21 cellular contexts compared by ENCODE assay signal in genomic region chr6:9606435-9607134, GRCh38.
DNase-seq lines count a peak whose midpoint lies in the region; ATAC-seq and TF ChIP-seq lines count a peak whose summit lies in the region.
"Had no signal": no experiment of that assay in that cellular context is flagged by ENCODE, and none has a peak within 500 bp of the region (broad histone marks: within the 10 kb centered on the region; RNA-seq: fewer than 3 reads in every experiment).

No MANE protein-coding gene starts in this region.

- H3K27ac Mint-ChIP-seq in neural progenitor cell: no peak overlapping the region
- H3K27ac Mint-ChIP-seq: CD4-positive, CD25-positive, alpha-beta regulatory T cell had no signal

- H3K27ac ChIP-seq in neural progenitor cell: no peak overlapping the region
- H3K27ac ChIP-seq: SK-N-MC had no signal

- no peak overlapping the region for H3K4me3 Mint-ChIP-seq in neural progenitor cell
- H3K4me3 Mint-ChIP-seq: CD4-positive, CD25-positive, alpha-beta regulatory T cell had no signal

- H3K79me2 ChIP-seq in neural progenitor cell (ENCODE audit: low read depth): no peaks in the 10 kb centered on the region

- H3K4me1 Mint-ChIP-seq in neural progenitor cell: no peaks in the 10 kb centered on the region
- H3K4me1 Mint-ChIP-seq: CD4-positive, CD25-positive, alpha-beta regulatory T cell had no signal

- peak; percentile 42 for DNase-seq in ELF-1 (ENCODE audit: low read depth, low spot score)
- DNase-seq in iPS DF 4.7 (ENCODE audit: extremely low read depth, low spot score): peak; percentile 25
- peak; percentile 60 for DNase-seq in neural progenitor cell (ENCODE audit: low spot score)
- no peak for DNase-seq in germinal center (ENCODE audit: low spot score)
- no peak for DNase-seq in SKM-1 (lab: John Stamatoyannopoulos, UW; ENCODE audit: unreplicated experiment)
- DNase-seq: BE2C; CD4-positive, CD25-positive, alpha-beta regulatory T cell; COR-L47; DMS 273 treated with DMSO at 0.1 percent for 48 hours; KG1; NCI-H1105 treated with DMSO at 0.1 percent for 48 hours; NCI-H1694 treated with DMSO at 0.1 percent for 48 hours; NCI-H510A; NCI-H748 treated with DMSO at 0.1 percent for 48 hours; SHP77 had no signal

- no peaks in the 10 kb centered on the region for H3K9me3 Mint-ChIP-seq in neural progenitor cell

- no peaks in the 10 kb centered on the region for H3K36me3 Mint-ChIP-seq in neural progenitor cell
- H3K36me3 Mint-ChIP-seq: CD4-positive, CD25-positive, alpha-beta regulatory T cell had no signal

- ATAC-seq in SK-N-SH treated with all-trans-retinoic acid at 6 μM for 48 hours: 0 out of 3 replicates have a peak, but pooled peaks have one; percentile 22
- no peak for ATAC-seq in HG03159 (IDR thresholded peaks at IDR 0.05; ENCODE audit: unreplicated experiment)
- no peak for ATAC-seq in HG03439 (IDR thresholded peaks at IDR 0.05; ENCODE audit: unreplicated experiment)
- ATAC-seq: HepG2 had no signal

- no peaks in the 10 kb centered on the region for H3K36me3 ChIP-seq in neural progenitor cell
- H3K36me3 ChIP-seq: BE2C, HAP-1 had no signal

- no peaks in the 10 kb centered on the region for H4K20me1 ChIP-seq in neural progenitor cell (ENCODE audit: low read depth)

- H3K4me1 ChIP-seq in neural progenitor cell: peaks cover 12% of the 10 kb centered on the region
- H3K4me1 ChIP-seq: BE2C, HAP-1 had no signal

- no peak overlapping the region for H3K9ac ChIP-seq in neural progenitor cell

- peak overlapping the region; percentile 94 for H2AFZ ChIP-seq in neural progenitor cell (replicated peaks)

- TF ChIP-seq CTCF in neural progenitor cell (IDR thresholded peaks at IDR 0.05): no peak

- H3K4me3 ChIP-seq in neural progenitor cell: no peak overlapping the region
- H3K4me3 ChIP-seq: HAP-1, SK-N-MC had no signal

- H3K27me3 Mint-ChIP-seq in neural progenitor cell (ENCODE audit: insufficient read depth, low read depth): no peaks in the 10 kb centered on the region
- H3K27me3 Mint-ChIP-seq: CD4-positive, CD25-positive, alpha-beta regulatory T cell had no signal

- H3F3A ChIP-seq in neural progenitor cell (ENCODE audit: low read depth): peaks cover 9% of the 10 kb centered on the region

- peak overlapping the region; percentile 33 for H3K4me2 ChIP-seq in neural progenitor cell

- H3K27me3 ChIP-seq in neural progenitor cell: peaks cover 11% of the 10 kb centered on the region
- H3K27me3 ChIP-seq: BE2C had no signal

- no peaks in the 10 kb centered on the region for H3K9me3 ChIP-seq in neural progenitor cell (ENCODE audit: low read depth)
- H3K9me3 ChIP-seq: BE2C, HAP-1 had no signal

TF ChIP-seq in SK-N-SH treated with all-trans-retinoic acid at 6 μM for 48 hours, 23 proteins besides CTCF, POLR2A, EP300 and RAD21:
- TF ChIP-seq, protein P1, sequence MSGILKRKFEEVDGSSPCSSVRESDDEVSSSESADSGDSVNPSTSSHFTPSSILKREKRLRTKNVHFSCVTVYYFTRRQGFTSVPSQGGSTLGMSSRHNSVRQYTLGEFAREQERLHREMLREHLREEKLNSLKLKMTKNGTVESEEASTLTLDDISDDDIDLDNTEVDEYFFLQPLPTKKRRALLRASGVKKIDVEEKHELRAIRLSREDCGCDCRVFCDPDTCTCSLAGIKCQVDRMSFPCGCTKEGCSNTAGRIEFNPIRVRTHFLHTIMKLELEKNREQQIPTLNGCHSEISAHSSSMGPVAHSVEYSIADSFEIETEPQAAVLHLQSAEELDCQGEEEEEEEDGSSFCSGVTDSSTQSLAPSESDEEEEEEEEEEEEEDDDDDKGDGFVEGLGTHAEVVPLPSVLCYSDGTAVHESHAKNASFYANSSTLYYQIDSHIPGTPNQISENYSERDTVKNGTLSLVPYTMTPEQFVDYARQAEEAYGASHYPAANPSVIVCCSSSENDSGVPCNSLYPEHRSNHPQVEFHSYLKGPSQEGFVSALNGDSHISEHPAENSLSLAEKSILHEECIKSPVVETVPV (CRISPR knock-in tag; IDR thresholded peaks at IDR 0.05): no peak
- TF ChIP-seq, protein P2, sequence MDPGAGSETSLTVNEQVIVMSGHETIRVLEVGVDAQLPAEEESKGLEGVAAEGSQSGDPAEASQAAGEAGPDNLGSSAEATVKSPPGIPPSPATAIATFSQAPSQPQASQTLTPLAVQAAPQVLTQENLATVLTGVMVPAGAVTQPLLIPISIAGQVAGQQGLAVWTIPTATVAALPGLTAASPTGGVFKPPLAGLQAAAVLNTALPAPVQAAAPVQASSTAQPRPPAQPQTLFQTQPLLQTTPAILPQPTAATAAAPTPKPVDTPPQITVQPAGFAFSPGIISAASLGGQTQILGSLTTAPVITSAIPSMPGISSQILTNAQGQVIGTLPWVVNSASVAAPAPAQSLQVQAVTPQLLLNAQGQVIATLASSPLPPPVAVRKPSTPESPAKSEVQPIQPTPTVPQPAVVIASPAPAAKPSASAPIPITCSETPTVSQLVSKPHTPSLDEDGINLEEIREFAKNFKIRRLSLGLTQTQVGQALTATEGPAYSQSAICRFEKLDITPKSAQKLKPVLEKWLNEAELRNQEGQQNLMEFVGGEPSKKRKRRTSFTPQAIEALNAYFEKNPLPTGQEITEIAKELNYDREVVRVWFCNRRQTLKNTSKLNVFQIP (CRISPR knock-in tag; IDR thresholded peaks at IDR 0.05; ENCODE audit: borderline replicate concordance, low read depth): no peak
- TF ChIP-seq ESRRG (CRISPR knock-in tag; IDR thresholded peaks at IDR 0.05) (no peak), ZNF8 (CRISPR knock-in tag; IDR thresholded peaks at IDR 0.05) (no peak), ZC3H10 (CRISPR knock-in tag; IDR thresholded peaks at IDR 0.05) (no peak), CSDC2 (CRISPR knock-in tag; IDR thresholded peaks at IDR 0.05) (no peak), TOX (CRISPR knock-in tag; IDR thresholded peaks at IDR 0.05; ENCODE audit: borderline replicate concordance) (no peak), ISL1 (CRISPR knock-in tag; IDR thresholded peaks at IDR 0.05) (no peak), OSR1 (CRISPR knock-in tag; IDR thresholded peaks at IDR 0.05) (no peak), ZNF70 (CRISPR knock-in tag; IDR thresholded peaks at IDR 0.05) (no peak), BACH2 (CRISPR knock-in tag; IDR thresholded peaks at IDR 0.05; ENCODE audit: borderline replicate concordance) (no peak), ARNTL (CRISPR knock-in tag; IDR thresholded peaks at IDR 0.05; ENCODE audit: borderline replicate concordance, low read depth) (no peak), ZFP30 (CRISPR knock-in tag; IDR thresholded peaks at IDR 0.05) (no peak), TSHZ2 (CRISPR knock-in tag; IDR thresholded peaks at IDR 0.05) (no peak), CREB5 (CRISPR knock-in tag; IDR thresholded peaks at IDR 0.05; ENCODE audit: low read depth) (no peak), ZNF565 (CRISPR knock-in tag; conservative IDR thresholded peaks at IDR 0.05; ENCODE audit: low read depth) (no peak), SNAI2 (CRISPR knock-in tag; IDR thresholded peaks at IDR 0.05) (no peak), PPARA (CRISPR knock-in tag; IDR thresholded peaks at IDR 0.05; ENCODE audit: borderline replicate concordance) (no peak), RARB (CRISPR knock-in tag; IDR thresholded peaks at IDR 0.05) (no peak)

Comparison
In these comparisons a context has a peak if more than half of its experiments do, and no peak if none do; other contexts are left out.
1. DNase-seq: peak in ELF-1 (single experiment), iPS DF 4.7 (single experiment) and neural progenitor cell (single experiment); none in germinal center (single experiment) and SKM-1 (single experiment).